ENCODE assay signal across 24 cellular contexts in the genomic region with DNA sequence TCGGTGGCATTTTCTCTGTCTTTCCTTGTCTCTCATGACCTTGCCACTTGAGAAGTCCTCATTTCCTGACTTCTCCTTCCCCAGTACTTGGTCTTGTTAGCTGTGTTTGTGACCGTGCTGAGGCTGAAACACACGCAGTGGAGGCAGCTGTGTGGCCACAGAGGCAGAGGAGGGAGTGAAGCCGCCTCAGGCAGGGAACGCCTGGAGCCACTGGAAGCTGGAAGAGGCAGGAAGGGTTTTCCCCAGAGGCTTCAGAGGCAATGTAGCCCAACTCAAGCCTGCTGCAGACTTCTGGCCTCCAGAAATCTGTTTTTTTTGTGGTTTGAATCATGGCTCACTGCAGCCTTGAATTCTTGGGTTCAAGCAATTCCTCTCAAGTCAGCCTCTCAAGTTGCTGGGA. TPM values are rescaled to one million over a fixed set of nuclear protein-coding genes. Genes with fewer than 3 reads are reported as not detected.
DNase-seq lines count a peak whose midpoint lies in the region; ATAC-seq and TF ChIP-seq lines count a peak whose summit lies in the region.
"Had no signal": no experiment of that assay in that cellular context is flagged by ENCODE, and none has a peak within 500 bp of the region (broad histone marks: within the 10 kb centered on the region; RNA-seq: fewer than 3 reads in every experiment).

No MANE protein-coding gene starts in this region.

- peaks cover 2% of the 10 kb centered on the region for H3K27me3 Mint-ChIP-seq in neural progenitor cell (ENCODE audit: insufficient read depth, low read depth)
- H3K27me3 Mint-ChIP-seq: type B pancreatic cell had no signal

- no peaks in the 10 kb centered on the region for H3K79me2 ChIP-seq in neural progenitor cell (ENCODE audit: low read depth)

- TF ChIP-seq CTCF in fibroblast of pulmonary artery (IDR thresholded peaks at IDR 0.05; ENCODE audit: low read length, missing control alignments) = no peak
- TF ChIP-seq CTCF in testis (IDR thresholded peaks at IDR 0.05) = no peak
- no peak for TF ChIP-seq CTCF in neural progenitor cell (IDR thresholded peaks at IDR 0.05)

- no peak overlapping the region for H3K9ac ChIP-seq in neural progenitor cell

- H3K9me3 ChIP-seq in testis (no peaks in the 10 kb centered on the region), neural progenitor cell (ENCODE audit: low read depth) (no peaks in the 10 kb centered on the region)
- H3K9me3 ChIP-seq: left lung had no signal

- H3K36me3 ChIP-seq in testis (ENCODE audit: low read depth, missing control alignments) (no peaks in the 10 kb centered on the region), neural progenitor cell (no peaks in the 10 kb centered on the region)
- H3K36me3 ChIP-seq: left lung, WERI-Rb-1 had no signal

- DNase-seq in NCI-H69 (lab: John Stamatoyannopoulos, UW) (peak; percentile 13), fibroblast of pulmonary artery (ENCODE audit: low read depth) (peak; percentile 30), myocyte (ENCODE audit: low read depth) (peak; percentile 50), testis (peak; percentile 47), neural progenitor cell (ENCODE audit: low spot score) (no peak), pons (ENCODE audit: low spot score) (no peak)
- DNase-seq in activated CD4-positive, alpha-beta T cell treated with anti-CD3 and anti-CD28 coated beads for 48 hours = no peak
- DNase-seq: activated CD4-positive, alpha-beta T cell treated with anti-CD3 and anti-CD28 coated beads, Interleukin-2, amount 50 U/mL, for 48 hours; activated gamma-delta T cell; AML-193; central memory CD4-positive, alpha-beta T cell; DND-41; erythroblast; HCEC 1CT; NCI-H1694 treated with DMSO at 0.1 percent for 48 hours; nucleus accumbens; PC-9; WERI-Rb-1 had no signal

- no peaks in the 10 kb centered on the region for H3K9me3 Mint-ChIP-seq in neural progenitor cell
- H3K9me3 Mint-ChIP-seq: stimulated activated memory B cell treated with anti-CD40 and anti-IgM and Interleukin-4, amounts not matched to agents 10 μg/mL and 1 μg/mL and 100 μg/mL, for 72 hours; T-helper 2 cell treated with Interferon-gamma antibody and Interleukin-4, amounts not matched to agents 5 μg/mL and 100 μg/mL, for 36 hours had no signal

- no peaks in the 10 kb centered on the region for H3K36me3 Mint-ChIP-seq in neural progenitor cell
- H3K36me3 Mint-ChIP-seq: stimulated activated memory B cell treated with anti-CD40 and anti-IgM and Interleukin-4, amounts not matched to agents 10 μg/mL and 1 μg/mL and 100 μg/mL, for 72 hours; type B pancreatic cell had no signal

- peaks cover 3% of the 10 kb centered on the region for H3K4me1 Mint-ChIP-seq in neural progenitor cell
- H3K4me1 Mint-ChIP-seq: stimulated activated memory B cell treated with anti-CD40 and anti-IgM and Interleukin-4, amounts not matched to agents 10 μg/mL and 1 μg/mL and 100 μg/mL, for 72 hours had no signal

- no peak overlapping the region for H3K4me2 ChIP-seq in neural progenitor cell
- H3K4me2 ChIP-seq: PC-9 had no signal

- no peak overlapping the region for H3K4me3 Mint-ChIP-seq in neural progenitor cell
- H3K4me3 Mint-ChIP-seq: stimulated activated memory B cell treated with anti-CD40 and anti-IgM and Interleukin-4, amounts not matched to agents 10 μg/mL and 1 μg/mL and 100 μg/mL, for 72 hours; T-helper 2 cell treated with Interferon-gamma antibody and Interleukin-4, amounts not matched to agents 5 μg/mL and 100 μg/mL, for 36 hours; type B pancreatic cell had no signal

- no peaks in the 10 kb centered on the region for H3F3A ChIP-seq in neural progenitor cell (ENCODE audit: low read depth)

- no peak for ATAC-seq in GM21576 (IDR thresholded peaks at IDR 0.05; ENCODE audit: unreplicated experiment)
- ATAC-seq: K562; stimulated activated memory B cell treated with anti-CD40 and anti-IgM and Interleukin-4, amounts not matched to agents 10 μg/mL and 1 μg/mL and 100 μg/mL, for 72 hours had no signal

- H3K4me1 ChIP-seq in testis (no peaks in the 10 kb centered on the region), neural progenitor cell (peaks cover 3% of the 10 kb centered on the region)
- H3K4me1 ChIP-seq: left lung had no signal

- no peak overlapping the region for H3K27ac Mint-ChIP-seq in neural progenitor cell
- H3K27ac Mint-ChIP-seq: stimulated activated memory B cell treated with anti-CD40 and anti-IgM and Interleukin-4, amounts not matched to agents 10 μg/mL and 1 μg/mL and 100 μg/mL, for 72 hours; T-helper 2 cell treated with Interferon-gamma antibody and Interleukin-4, amounts not matched to agents 5 μg/mL and 100 μg/mL, for 36 hours; type B pancreatic cell had no signal

- intact Hi-C loops in testis (cut with DNase I; ENCODE audit: low total_unique reads) = no loop called here

- H3K27me3 ChIP-seq in testis (no peaks in the 10 kb centered on the region), neural progenitor cell (no peaks in the 10 kb centered on the region)
- H3K27me3 ChIP-seq: left lung had no signal

- 55 to 64% methylated on average over 5 of the region's 5 CpGs for WGBS in testis, 2 donors

- H3K4me3 ChIP-seq in fibroblast of pulmonary artery (replicated peaks; ENCODE audit: low read depth, low read length) (no peak overlapping the region), testis (no peak overlapping the region), neural progenitor cell (no peak overlapping the region)
- H3K4me3 ChIP-seq: K562, left lung, PC-9 had no signal

- TF ChIP-seq POLR2A in testis (IDR thresholded peaks at IDR 0.05) = no peak

- H2AFZ ChIP-seq in neural progenitor cell (replicated peaks) = no peak overlapping the region
- H2AFZ ChIP-seq: PC-9 had no signal

- H3K27ac ChIP-seq in testis = peak overlapping the region in 1 of 2 donors; percentile 47
- H3K27ac ChIP-seq in neural progenitor cell = no peak overlapping the region
- H3K27ac ChIP-seq: left lung, PC-9, WERI-Rb-1 had no signal

- no peaks in the 10 kb centered on the region for H4K20me1 ChIP-seq in neural progenitor cell (ENCODE audit: low read depth)

RNA-seq across cellular contexts. Expression of a gene that starts 29.3 kb away (rescaled TPM):
- total RNA-seq in myocyte (59.6 and 66.2 TPM in 2 replicates), testis (100 to 1,000 TPM; 148 to 164 TPM), neural progenitor cell (ENCODE audit: low replicate concordance) (371 and 467 TPM in 2 replicates)
- polyA plus RNA-seq in myocyte (2012) = 44.5 TPM
- polyA plus RNA-seq in testis (ENCODE audit: insufficient read depth, low read depth, low replicate concordance) = 67.6 TPM

Comparison
In these comparisons a context has a peak if more than half of its experiments do, and no peak if none do; other contexts are left out.
1. DNase-seq: peak in NCI-H69 (single experiment), fibroblast of pulmonary artery (single experiment), myocyte (single experiment) and testis (single experiment); none in neural progenitor cell (single experiment), activated CD4-positive, alpha-beta T cell treated with anti-CD3 and anti-CD28 coated beads for 48 hours (single experiment) and pons (single experiment).